ENCODE assay signal across 2 cellular contexts in genomic region chr16:70010615-70011014, GRCh38. TPM values are rescaled to one million over a fixed set of nuclear protein-coding genes. Genes with fewer than 3 reads are reported as not detected.
"Had no signal": no experiment of that assay in that cellular context is flagged by ENCODE, and none has a peak within 500 bp of the region (broad histone marks: within the 10 kb centered on the region; RNA-seq: fewer than 3 reads in every experiment).

No MANE protein-coding gene starts in this region.

RNA-seq across cellular contexts. Expression of gene CLEC18A, which starts 59.5 kb away (rescaled TPM):
- total RNA-seq: lung microvascular endothelial cell had no signal
- polyA plus RNA-seq: immature natural killer cell had no signal
